Comparison of ENCODE assay signal across 1 cellular context in the genomic region with DNA sequence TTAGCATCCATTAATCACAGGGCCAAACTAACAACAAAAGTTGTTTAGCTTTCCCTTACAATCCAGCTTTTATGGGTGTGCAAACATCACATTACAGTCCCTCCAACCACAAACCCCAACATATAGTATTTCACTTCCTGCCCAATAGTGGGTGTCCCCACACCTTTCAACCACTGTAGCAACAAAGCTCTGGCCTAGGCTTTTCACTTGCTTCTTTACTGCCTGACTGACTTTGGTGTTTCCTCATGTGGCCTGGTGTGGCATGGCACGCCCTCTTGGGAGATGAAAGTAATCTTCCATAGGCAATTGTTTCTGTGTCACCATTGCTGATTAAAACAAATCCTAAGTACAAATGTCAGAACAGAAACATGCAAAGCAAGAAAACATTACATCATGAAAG.
TF ChIP-seq lines count a peak whose summit lies in the region.

No MANE protein-coding gene starts in this region.

TF ChIP-seq in SK-N-SH, 30 proteins besides CTCF, POLR2A, EP300 and RAD21 (continued from another document):
- TF ChIP-seq IRF3 (IDR thresholded peaks at IDR 0.05; ENCODE audit: low read depth, low read length), result no peak
- no peak for TF ChIP-seq FOXM1 (IDR thresholded peaks at IDR 0.05; ENCODE audit: low read depth)
- TF ChIP-seq ZBTB33 (IDR thresholded peaks at IDR 0.05; ENCODE audit: borderline replicate concordance, low read depth), result no peak
- TF ChIP-seq YY1 (IDR thresholded peaks at IDR 0.05; ENCODE audit: low read depth), result no peak
- no peak for TF ChIP-seq MXI1 (IDR thresholded peaks at IDR 0.05; ENCODE audit: low read depth, low read length)
- TF ChIP-seq FOXJ3 (CRISPR knock-in tag; IDR thresholded peaks at IDR 0.05), result no peak
- TF ChIP-seq, protein P1, sequence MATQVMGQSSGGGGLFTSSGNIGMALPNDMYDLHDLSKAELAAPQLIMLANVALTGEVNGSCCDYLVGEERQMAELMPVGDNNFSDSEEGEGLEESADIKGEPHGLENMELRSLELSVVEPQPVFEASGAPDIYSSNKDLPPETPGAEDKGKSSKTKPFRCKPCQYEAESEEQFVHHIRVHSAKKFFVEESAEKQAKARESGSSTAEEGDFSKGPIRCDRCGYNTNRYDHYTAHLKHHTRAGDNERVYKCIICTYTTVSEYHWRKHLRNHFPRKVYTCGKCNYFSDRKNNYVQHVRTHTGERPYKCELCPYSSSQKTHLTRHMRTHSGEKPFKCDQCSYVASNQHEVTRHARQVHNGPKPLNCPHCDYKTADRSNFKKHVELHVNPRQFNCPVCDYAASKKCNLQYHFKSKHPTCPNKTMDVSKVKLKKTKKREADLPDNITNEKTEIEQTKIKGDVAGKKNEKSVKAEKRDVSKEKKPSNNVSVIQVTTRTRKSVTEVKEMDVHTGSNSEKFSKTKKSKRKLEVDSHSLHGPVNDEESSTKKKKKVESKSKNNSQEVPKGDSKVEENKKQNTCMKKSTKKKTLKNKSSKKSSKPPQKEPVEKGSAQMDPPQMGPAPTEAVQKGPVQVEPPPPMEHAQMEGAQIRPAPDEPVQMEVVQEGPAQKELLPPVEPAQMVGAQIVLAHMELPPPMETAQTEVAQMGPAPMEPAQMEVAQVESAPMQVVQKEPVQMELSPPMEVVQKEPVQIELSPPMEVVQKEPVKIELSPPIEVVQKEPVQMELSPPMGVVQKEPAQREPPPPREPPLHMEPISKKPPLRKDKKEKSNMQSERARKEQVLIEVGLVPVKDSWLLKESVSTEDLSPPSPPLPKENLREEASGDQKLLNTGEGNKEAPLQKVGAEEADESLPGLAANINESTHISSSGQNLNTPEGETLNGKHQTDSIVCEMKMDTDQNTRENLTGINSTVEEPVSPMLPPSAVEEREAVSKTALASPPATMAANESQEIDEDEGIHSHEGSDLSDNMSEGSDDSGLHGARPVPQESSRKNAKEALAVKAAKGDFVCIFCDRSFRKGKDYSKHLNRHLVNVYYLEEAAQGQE (IDR thresholded peaks at IDR 0.05; ENCODE audit: low read depth, low read length), result no peak
- TF ChIP-seq EZH2phosphoT487 (IDR thresholded peaks at IDR 0.05; ENCODE audit: borderline replicate concordance, low read depth), result no peak
- TF ChIP-seq, protein P2, sequence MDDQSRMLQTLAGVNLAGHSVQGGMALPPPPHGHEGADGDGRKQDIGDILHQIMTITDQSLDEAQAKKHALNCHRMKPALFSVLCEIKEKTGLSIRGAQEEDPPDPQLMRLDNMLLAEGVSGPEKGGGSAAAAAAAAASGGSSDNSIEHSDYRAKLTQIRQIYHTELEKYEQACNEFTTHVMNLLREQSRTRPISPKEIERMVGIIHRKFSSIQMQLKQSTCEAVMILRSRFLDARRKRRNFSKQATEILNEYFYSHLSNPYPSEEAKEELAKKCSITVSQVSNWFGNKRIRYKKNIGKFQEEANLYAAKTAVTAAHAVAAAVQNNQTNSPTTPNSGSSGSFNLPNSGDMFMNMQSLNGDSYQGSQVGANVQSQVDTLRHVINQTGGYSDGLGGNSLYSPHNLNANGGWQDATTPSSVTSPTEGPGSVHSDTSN (IDR thresholded peaks at IDR 0.05), result no peak
- no peak for TF ChIP-seq MAX (IDR thresholded peaks at IDR 0.05; ENCODE audit: low read depth)
- TF ChIP-seq NFIC (IDR thresholded peaks at IDR 0.05; ENCODE audit: borderline replicate concordance), result no peak
- TF ChIP-seq SMC3 (IDR thresholded peaks at IDR 0.05; ENCODE audit: low read depth, low read length), result no peak
- TF ChIP-seq RCOR1 (IDR thresholded peaks at IDR 0.05; ENCODE audit: low read length), result no peak
- no peak for TF ChIP-seq NRF1 (IDR thresholded peaks at IDR 0.05; ENCODE audit: low read depth, low read length)
- TF ChIP-seq RFX5 (IDR thresholded peaks at IDR 0.05; ENCODE audit: low read length), result no peak
- no peak for TF ChIP-seq GABPA (IDR thresholded peaks at IDR 0.05; ENCODE audit: low read depth)
- no peak for TF ChIP-seq ELF1 (IDR thresholded peaks at IDR 0.05)
